21 cellular contexts compared by ENCODE assay signal in the genomic region with DNA sequence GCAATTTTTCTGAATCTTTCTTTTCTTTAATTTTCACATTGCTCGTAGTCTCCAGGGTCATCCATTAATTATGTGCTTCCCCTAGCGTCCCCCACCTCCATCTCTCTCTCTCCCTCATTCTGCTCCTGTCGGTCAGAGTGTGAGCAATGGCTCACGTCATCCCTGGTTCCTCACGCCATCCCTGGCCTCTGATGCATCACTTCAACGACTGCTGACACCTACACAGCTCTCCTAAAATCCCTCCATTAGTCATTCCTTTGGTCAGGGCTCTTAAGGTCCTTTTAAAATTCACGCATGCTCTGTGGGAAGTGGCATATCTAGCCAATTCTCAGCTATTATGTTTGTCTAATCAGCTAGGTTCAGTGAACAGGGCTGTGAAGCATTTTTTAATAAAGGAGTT. TPM values are rescaled to one million over a fixed set of nuclear protein-coding genes. Genes with fewer than 3 reads are reported as not detected.
"Had no signal": no experiment of that assay in that cellular context is flagged by ENCODE, and none has a peak within 500 bp of the region (broad histone marks: within the 10 kb centered on the region; RNA-seq: fewer than 3 reads in every experiment).

No MANE protein-coding gene starts in this region.

- H3K4me3 ChIP-seq: gastrocnemius medialis, prostate gland, skin epidermis, tibial artery, uterus had no signal

- H3K4me1 ChIP-seq: gastrocnemius medialis, prostate gland, tibial artery, uterus had no signal

- H3K9me3 ChIP-seq: gastrocnemius medialis, prostate gland, uterus had no signal

- H3K27me3 ChIP-seq: gastrocnemius medialis, tibial artery, uterus had no signal

- H3K27ac ChIP-seq: gastrocnemius medialis, prostate gland, skin epidermis, tibial artery, uterus had no signal

- H3K36me3 ChIP-seq: gastrocnemius medialis, prostate gland, tibial artery, uterus had no signal

- DNase-seq: activated CD4-positive, alpha-beta T cell treated with anti-CD3 and anti-CD28 coated beads, Interleukin-2, amount 10 ng/mL, durations not matched to agents 24 days and 14 days; activated CD4-positive, CD25-positive, alpha-beta regulatory T cell; activated CD8-positive, alpha-beta memory T cell treated with anti-CD3 and anti-CD28 coated beads, Interleukin-2, amount 50 U/mL, for 4 hours; activated CD8-positive, alpha-beta T cell treated with anti-CD3 and anti-CD28 coated beads, Interleukin-2, amount 10 ng/mL, durations not matched to agents 7 days and 5 days; activated gamma-delta T cell; activated T-cell treated with anti-CD3 and anti-CD28 coated beads, Interleukin-2, amount 50 U/mL, for 48 hours; amygdala; dermis blood vessel endothelial cell; effector memory CD8-positive, alpha-beta T cell; gastrocnemius medialis; islet precursor cell; mammary epithelial cell; right cardiac atrium; stimulated activated CD4-positive, alpha-beta T cell treated with anti-CD3 and anti-CD28 coated beads, Interleukin-15, amount 100 ng/mL, for 24 hours; stimulated activated CD4-positive, alpha-beta T cell treated with anti-CD3 and anti-CD28 coated beads, Interleukin-4, amount 100 ng/mL, for 1 hour; stimulated activated naive B cell treated with anti-CD40 and anti-IgM and Interleukin-4, amounts not matched to agents 10 μg/mL and 1 μg/mL and 100 μg/mL, for 72 hours; tibial artery; uterus had no signal

RNA-seq across cellular contexts. Expression of gene GPR158, which starts 32.3 kb away (rescaled TPM):
- total RNA-seq: activated CD4-positive, alpha-beta T cell treated with anti-CD3 and anti-CD28 coated beads, Interleukin-2, amount 10 ng/mL, durations not matched to agents 24 days and 14 days; activated CD8-positive, alpha-beta T cell treated with anti-CD3 and anti-CD28 coated beads, Interleukin-2, amount 10 ng/mL, durations not matched to agents 7 days and 5 days; dermis blood vessel endothelial cell; mammary epithelial cell had no signal
- polyA plus RNA-seq: fibroblast of lung, mammary epithelial cell had no signal
